1 cellular context compared by ENCODE assay signal in the genomic region with DNA sequence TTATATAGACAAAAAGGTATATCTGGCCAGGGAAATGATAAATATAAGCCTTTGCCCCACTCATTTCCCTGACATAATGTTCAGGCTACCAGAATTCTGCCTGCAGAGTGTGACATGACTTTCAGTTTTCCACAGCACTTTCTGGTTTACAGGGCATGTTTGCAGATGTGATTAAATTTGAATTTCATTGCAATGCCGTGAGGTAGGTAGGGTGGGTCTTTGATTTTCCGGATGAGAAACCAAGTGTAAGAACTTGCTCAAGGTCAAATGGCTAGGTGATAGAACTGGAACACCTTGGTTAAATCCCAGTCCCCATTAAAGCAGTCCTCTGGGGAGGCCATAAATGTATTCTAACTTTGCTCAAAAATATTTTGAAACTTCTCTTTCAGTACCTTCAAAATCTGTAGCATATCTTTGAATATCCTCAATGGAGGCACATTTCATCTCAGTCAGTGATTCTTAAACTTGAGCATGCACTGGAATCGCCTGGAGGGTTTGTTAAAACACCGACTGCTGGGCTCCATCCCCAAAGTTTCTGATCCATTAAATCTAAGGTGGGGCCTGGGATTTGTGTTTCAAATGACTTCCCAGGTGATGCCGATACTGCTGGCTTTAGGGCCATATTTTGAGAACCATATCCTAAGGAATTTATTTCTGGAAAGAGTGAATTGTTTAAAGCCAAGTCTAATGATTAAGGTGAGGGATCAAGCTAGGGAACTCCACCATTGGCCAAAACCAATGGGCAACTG.
TF ChIP-seq lines count a peak whose summit lies in the region.

No MANE protein-coding gene starts in this region.

TF ChIP-seq in A549, 52 proteins besides CTCF, POLR2A, EP300 and RAD21 (continued from another document):
- TF ChIP-seq, protein P1, sequence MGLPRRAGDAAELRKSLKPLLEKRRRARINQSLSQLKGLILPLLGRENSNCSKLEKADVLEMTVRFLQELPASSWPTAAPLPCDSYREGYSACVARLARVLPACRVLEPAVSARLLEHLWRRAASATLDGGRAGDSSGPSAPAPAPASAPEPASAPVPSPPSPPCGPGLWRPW (IDR thresholded peaks at IDR 0.05): no peak
- TF ChIP-seq NPAS2 (CRISPR knock-in tag; IDR thresholded peaks at IDR 0.05; ENCODE audit: borderline replicate concordance) (no peak), BHLHE40 (IDR thresholded peaks at IDR 0.05; ENCODE audit: low read depth, low read length) (no peak), CBX2 (IDR thresholded peaks at IDR 0.05; ENCODE audit: borderline replicate concordance, low read depth) (no peak), HEYL (CRISPR knock-in tag; IDR thresholded peaks at IDR 0.05) (no peak), HOXA7 (CRISPR knock-in tag; IDR thresholded peaks at IDR 0.05) (no peak), MAZ (IDR thresholded peaks at IDR 0.05; ENCODE audit: borderline replicate concordance, low read depth, low read length) (no peak), KDM1A (IDR thresholded peaks at IDR 0.05; ENCODE audit: low read depth) (no peak), CEBPB (IDR thresholded peaks at IDR 0.05) (no peak), JUNB (IDR thresholded peaks at IDR 0.05) (no peak)
- TF ChIP-seq, protein P2, sequence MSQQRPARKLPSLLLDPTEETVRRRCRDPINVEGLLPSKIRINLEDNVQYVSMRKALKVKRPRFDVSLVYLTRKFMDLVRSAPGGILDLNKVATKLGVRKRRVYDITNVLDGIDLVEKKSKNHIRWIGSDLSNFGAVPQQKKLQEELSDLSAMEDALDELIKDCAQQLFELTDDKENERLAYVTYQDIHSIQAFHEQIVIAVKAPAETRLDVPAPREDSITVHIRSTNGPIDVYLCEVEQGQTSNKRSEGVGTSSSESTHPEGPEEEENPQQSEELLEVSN (IDR thresholded peaks at IDR 0.05; ENCODE audit: borderline replicate concordance, low read depth): no peak
- TF ChIP-seq, protein P3, sequence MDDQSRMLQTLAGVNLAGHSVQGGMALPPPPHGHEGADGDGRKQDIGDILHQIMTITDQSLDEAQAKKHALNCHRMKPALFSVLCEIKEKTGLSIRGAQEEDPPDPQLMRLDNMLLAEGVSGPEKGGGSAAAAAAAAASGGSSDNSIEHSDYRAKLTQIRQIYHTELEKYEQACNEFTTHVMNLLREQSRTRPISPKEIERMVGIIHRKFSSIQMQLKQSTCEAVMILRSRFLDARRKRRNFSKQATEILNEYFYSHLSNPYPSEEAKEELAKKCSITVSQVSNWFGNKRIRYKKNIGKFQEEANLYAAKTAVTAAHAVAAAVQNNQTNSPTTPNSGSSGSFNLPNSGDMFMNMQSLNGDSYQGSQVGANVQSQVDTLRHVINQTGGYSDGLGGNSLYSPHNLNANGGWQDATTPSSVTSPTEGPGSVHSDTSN (IDR thresholded peaks at IDR 0.05): no peak
- TF ChIP-seq, protein P4, sequence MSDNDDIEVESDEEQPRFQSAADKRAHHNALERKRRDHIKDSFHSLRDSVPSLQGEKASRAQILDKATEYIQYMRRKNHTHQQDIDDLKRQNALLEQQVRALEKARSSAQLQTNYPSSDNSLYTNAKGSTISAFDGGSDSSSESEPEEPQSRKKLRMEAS (IDR thresholded peaks at IDR 0.05): no peak
- TF ChIP-seq, protein P5, sequence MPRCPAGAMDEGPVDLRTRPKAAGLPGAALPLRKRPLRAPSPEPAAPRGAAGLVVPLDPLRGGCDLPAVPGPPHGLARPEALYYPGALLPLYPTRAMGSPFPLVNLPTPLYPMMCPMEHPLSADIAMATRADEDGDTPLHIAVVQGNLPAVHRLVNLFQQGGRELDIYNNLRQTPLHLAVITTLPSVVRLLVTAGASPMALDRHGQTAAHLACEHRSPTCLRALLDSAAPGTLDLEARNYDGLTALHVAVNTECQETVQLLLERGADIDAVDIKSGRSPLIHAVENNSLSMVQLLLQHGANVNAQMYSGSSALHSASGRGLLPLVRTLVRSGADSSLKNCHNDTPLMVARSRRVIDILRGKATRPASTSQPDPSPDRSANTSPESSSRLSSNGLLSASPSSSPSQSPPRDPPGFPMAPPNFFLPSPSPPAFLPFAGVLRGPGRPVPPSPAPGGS (IDR thresholded peaks at IDR 0.05): no peak
- TF ChIP-seq, protein P6, sequence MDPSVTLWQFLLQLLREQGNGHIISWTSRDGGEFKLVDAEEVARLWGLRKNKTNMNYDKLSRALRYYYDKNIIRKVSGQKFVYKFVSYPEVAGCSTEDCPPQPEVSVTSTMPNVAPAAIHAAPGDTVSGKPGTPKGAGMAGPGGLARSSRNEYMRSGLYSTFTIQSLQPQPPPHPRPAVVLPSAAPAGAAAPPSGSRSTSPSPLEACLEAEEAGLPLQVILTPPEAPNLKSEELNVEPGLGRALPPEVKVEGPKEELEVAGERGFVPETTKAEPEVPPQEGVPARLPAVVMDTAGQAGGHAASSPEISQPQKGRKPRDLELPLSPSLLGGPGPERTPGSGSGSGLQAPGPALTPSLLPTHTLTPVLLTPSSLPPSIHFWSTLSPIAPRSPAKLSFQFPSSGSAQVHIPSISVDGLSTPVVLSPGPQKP (IDR thresholded peaks at IDR 0.05; ENCODE audit: low read depth, low read length): no peak
